ENCODE assay signal across 21 cellular contexts in the genomic region with DNA sequence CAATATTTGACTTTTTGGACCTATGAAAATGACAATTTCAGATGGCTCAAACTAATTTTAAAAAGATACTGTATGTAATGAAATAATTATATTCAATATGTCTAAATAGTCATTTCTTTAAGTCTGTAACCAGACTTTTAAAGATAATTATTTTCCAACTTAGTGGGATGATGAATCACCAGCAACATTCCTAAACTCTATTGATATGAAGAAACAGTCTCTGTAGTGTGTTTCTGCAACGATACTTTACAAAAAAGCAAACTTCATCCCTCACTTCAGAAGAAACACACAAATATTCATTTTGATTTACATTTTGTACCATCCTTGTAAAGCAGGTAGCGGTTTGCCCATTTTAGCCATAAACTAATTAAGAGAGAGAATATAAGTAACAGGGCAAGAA.
DNase-seq lines count a peak whose midpoint lies in the region; ATAC-seq, FAIRE-seq and TF ChIP-seq lines count a peak whose summit lies in the region.
"Had no signal": no experiment of that assay in that cellular context is flagged by ENCODE, and none has a peak within 500 bp of the region (broad histone marks: within the 10 kb centered on the region; RNA-seq: fewer than 3 reads in every experiment).

No MANE protein-coding gene starts in this region.

- H3K4me3 ChIP-seq in PC-3 (ENCODE audit: low read length) (no peak overlapping the region), astrocyte (ENCODE audit: insufficient read depth, low read depth, low read length) (no peak overlapping the region), smooth muscle cell (no peak overlapping the region)
- H3K4me3 ChIP-seq: GM23338, SJCRH30 had no signal

- peaks cover 31% of the 10 kb centered on the region for H3K4me1 Mint-ChIP-seq in astrocyte (ENCODE audit: low read depth, unreplicated experiment)
- H3K4me1 Mint-ChIP-seq: CD8-positive, alpha-beta memory T cell had no signal

- H3K4me2 ChIP-seq in PC-3 (ENCODE audit: low read length), result peak overlapping the region; percentile 72
- peak overlapping the region; percentile 71 for H3K4me2 ChIP-seq in astrocyte (ENCODE audit: low read length)
- peak overlapping the region; percentile 72 for H3K4me2 ChIP-seq in smooth muscle cell
- H3K4me2 ChIP-seq: GM23338 had no signal

- H3K36me3 ChIP-seq in PC-3 (ENCODE audit: low read depth, low read length) (no peaks in the 10 kb centered on the region), astrocyte (ENCODE audit: insufficient read depth, low read length) (no peaks in the 10 kb centered on the region), smooth muscle cell (ENCODE audit: low read depth) (no peaks in the 10 kb centered on the region)
- H3K36me3 ChIP-seq: SJCRH30 had no signal

- CTCF ChIA-PET in PC-3 (lab: Charles Lee), result no interaction called here

- H3K27ac ChIP-seq in PC-3 (ENCODE audit: low read length) (peak overlapping the region; percentile 78), astrocyte (ENCODE audit: low read depth, low read length) (no peak overlapping the region), foreskin keratinocyte (no peak overlapping the region), smooth muscle cell (ENCODE audit: low read depth) (peak overlapping the region; percentile 46)
- H3K27ac ChIP-seq: RWPE1, SJCRH30 had no signal

- H3K36me3 Mint-ChIP-seq in astrocyte (ENCODE audit: low read depth, unreplicated experiment), result no peaks in the 10 kb centered on the region
- H3K36me3 Mint-ChIP-seq: CD8-positive, alpha-beta memory T cell had no signal

- H3K27ac Mint-ChIP-seq in astrocyte (ENCODE audit: unreplicated experiment), result peak overlapping the region; percentile 36
- H3K27ac Mint-ChIP-seq: CD8-positive, alpha-beta memory T cell had no signal

- H3K9ac ChIP-seq in PC-3 (ENCODE audit: low read length) (no peak overlapping the region), astrocyte (ENCODE audit: low read length) (no peak overlapping the region), smooth muscle cell (ENCODE audit: low read depth) (no peak overlapping the region)

- H3K79me2 ChIP-seq in PC-3 (ENCODE audit: low read length), result no peaks in the 10 kb centered on the region
- H3K79me2 ChIP-seq in astrocyte (ENCODE audit: insufficient read depth, low read length), result no peaks in the 10 kb centered on the region
- H3K79me2 ChIP-seq in smooth muscle cell (ENCODE audit: low read depth), result no peaks in the 10 kb centered on the region

- H3K4me1 ChIP-seq in PC-3 (ENCODE audit: insufficient read depth, low read length) (peaks cover 64% of the 10 kb centered on the region), astrocyte (ENCODE audit: insufficient read depth, low read length) (peaks cover 21% of the 10 kb centered on the region), foreskin keratinocyte (peaks cover 33% of the 10 kb centered on the region), smooth muscle cell (ENCODE audit: low read depth) (peaks cover 30% of the 10 kb centered on the region)
- H3K4me1 ChIP-seq: SJCRH30 had no signal

- H3F3A ChIP-seq in PC-3 (ENCODE audit: low read length, unreplicated experiment) (no peaks in the 10 kb centered on the region), smooth muscle cell (ENCODE audit: low read depth) (no peaks in the 10 kb centered on the region)

- intact Hi-C loops in PC-3 (cut with micrococcal nuclease), result no loop called here

- no peaks in the 10 kb centered on the region for H3K27me3 Mint-ChIP-seq in astrocyte (ENCODE audit: low read depth, unreplicated experiment)
- H3K27me3 Mint-ChIP-seq: CD8-positive, alpha-beta memory T cell had no signal

- H3K27me3 ChIP-seq in PC-3 (ENCODE audit: low read length) (no peaks in the 10 kb centered on the region), astrocyte (ENCODE audit: insufficient read depth, low read length) (no peaks in the 10 kb centered on the region), foreskin keratinocyte (no peaks in the 10 kb centered on the region), smooth muscle cell (ENCODE audit: low read depth) (no peaks in the 10 kb centered on the region)
- H3K27me3 ChIP-seq: SJCRH30 had no signal

- no peaks in the 10 kb centered on the region for H3K9me3 Mint-ChIP-seq in astrocyte (ENCODE audit: unreplicated experiment)
- H3K9me3 Mint-ChIP-seq: CD8-positive, alpha-beta memory T cell; GM23338 had no signal

- TF ChIP-seq CTCF in PC-3 (conservative IDR thresholded peaks at IDR 0.05; ENCODE audit: low read depth, low read length) (no peak), astrocyte (IDR thresholded peaks at IDR 0.05; ENCODE audit: insufficient read depth, low read depth, low read length) (no peak), foreskin keratinocyte (conservative IDR thresholded peaks at IDR 0.05) (no peak), smooth muscle cell (IDR thresholded peaks at IDR 0.05; ENCODE audit: borderline replicate concordance, insufficient read depth, poor library complexity, severe bottlenecking) (no peak)

- H2AFZ ChIP-seq in PC-3 (ENCODE audit: low read length) (no peak overlapping the region), astrocyte (ENCODE audit: low read depth, low read length) (peak overlapping the region; percentile 7), smooth muscle cell (ENCODE audit: low read depth) (no peak overlapping the region)
- H2AFZ ChIP-seq: GM23338 had no signal

- H3K9me3 ChIP-seq in PC-3 (ENCODE audit: low read length) (no peaks in the 10 kb centered on the region), astrocyte (ENCODE audit: insufficient read depth, low read depth, low read length) (no peaks in the 10 kb centered on the region), smooth muscle cell (replicated peaks; ENCODE audit: low read depth) (no peaks in the 10 kb centered on the region)
- H3K9me3 ChIP-seq: SJCRH30 had no signal

- no peak for ATAC-seq in PC-3
- peak; percentile 36 for ATAC-seq in foreskin keratinocyte
- ATAC-seq in HG03139 (IDR thresholded peaks at IDR 0.05; ENCODE audit: unreplicated experiment), result no peak
- ATAC-seq: GM23338 had no signal

- H4K20me1 ChIP-seq in PC-3 (ENCODE audit: low read length) (no peaks in the 10 kb centered on the region), astrocyte (ENCODE audit: insufficient read depth, low read length) (no peaks in the 10 kb centered on the region), smooth muscle cell (ENCODE audit: low read depth) (no peaks in the 10 kb centered on the region)

- FAIRE-seq in astrocyte (lab: Jason Lieb, UNC), result peak; percentile 5
- FAIRE-seq: GM12892 had no signal

- POLR2A ChIA-PET in PC-3 (lab: Charles Lee; ENCODE audit: unreplicated experiment), result no interaction called here

- no TSS peak for BruUV-seq in PC-3 (replicated peaks; lab: Mats Ljungman, UMichigan)

- no peaks in the 10 kb centered on the region for H3K9me2 ChIP-seq in PC-3 (replicated peaks; ENCODE audit: low read length)

- 45% methylated on average over 2 of the region's 2 CpGs for WGBS in smooth muscle cell (ENCODE audit: low lambda C conversion rate)

- H3K4me3 Mint-ChIP-seq in astrocyte (ENCODE audit: unreplicated experiment), result no peak overlapping the region
- H3K4me3 Mint-ChIP-seq: CD8-positive, alpha-beta memory T cell; GM23338 had no signal

- DNase-seq in PC-3 (no peak), astrocyte (ENCODE audit: low read depth) (peak; percentile 49), foreskin keratinocyte (no peak), smooth muscle cell (lab: John Stamatoyannopoulos, UW; ENCODE audit: unreplicated experiment) (no peak), NCI-H2081 (lab: John Stamatoyannopoulos, UW) (no peak)
- no peak for DNase-seq in activated naive CD4-positive, alpha-beta T cell treated with anti-CD3 and anti-CD28 coated beads, Interleukin-2, amount 50 U/mL, for 16 hours
- DNase-seq: CD8-positive, alpha-beta memory T cell; DND-41; GF-D8; Karpas-422; MM.1S; NCI-H1092 treated with DMSO at 0.1 percent for 48 hours; NCI-H187 treated with DMSO at 0.1 percent for 48 hours; NCI-H446; OCI-M1; SJCRH30; SW 1271 had no signal

Comparison
In these comparisons a context has a peak if more than half of its experiments do, and no peak if none do; other contexts are left out.
1. H3K27ac ChIP-seq: peak in PC-3 (single experiment) and smooth muscle cell (single experiment); none in astrocyte (single experiment) and foreskin keratinocyte (single experiment).
2. Peak in every context shown above with its lines, with median percentiles within 50 percentile points of each other: H3K4me2 ChIP-seq.